ENCODE assay signal across 1 cellular context in genomic region chr7:1298051-1298937, GRCh38.
TF ChIP-seq lines count a peak whose summit lies in the region.

No MANE protein-coding gene starts in this region.

TF ChIP-seq in SK-N-SH treated with all-trans-retinoic acid at 6 μM for 48 hours, 23 proteins besides CTCF, POLR2A, EP300 and RAD21 (continued from another document):
- no peak for TF ChIP-seq TSHZ2 (CRISPR knock-in tag; IDR thresholded peaks at IDR 0.05)
TF ChIP-seq in SK-N-SH treated with all-trans-retinoic acid at 6 μM for 48 hours: peak in this region for 0.
